Comparison of ENCODE assay signal across 8 cellular contexts in the genomic region with DNA sequence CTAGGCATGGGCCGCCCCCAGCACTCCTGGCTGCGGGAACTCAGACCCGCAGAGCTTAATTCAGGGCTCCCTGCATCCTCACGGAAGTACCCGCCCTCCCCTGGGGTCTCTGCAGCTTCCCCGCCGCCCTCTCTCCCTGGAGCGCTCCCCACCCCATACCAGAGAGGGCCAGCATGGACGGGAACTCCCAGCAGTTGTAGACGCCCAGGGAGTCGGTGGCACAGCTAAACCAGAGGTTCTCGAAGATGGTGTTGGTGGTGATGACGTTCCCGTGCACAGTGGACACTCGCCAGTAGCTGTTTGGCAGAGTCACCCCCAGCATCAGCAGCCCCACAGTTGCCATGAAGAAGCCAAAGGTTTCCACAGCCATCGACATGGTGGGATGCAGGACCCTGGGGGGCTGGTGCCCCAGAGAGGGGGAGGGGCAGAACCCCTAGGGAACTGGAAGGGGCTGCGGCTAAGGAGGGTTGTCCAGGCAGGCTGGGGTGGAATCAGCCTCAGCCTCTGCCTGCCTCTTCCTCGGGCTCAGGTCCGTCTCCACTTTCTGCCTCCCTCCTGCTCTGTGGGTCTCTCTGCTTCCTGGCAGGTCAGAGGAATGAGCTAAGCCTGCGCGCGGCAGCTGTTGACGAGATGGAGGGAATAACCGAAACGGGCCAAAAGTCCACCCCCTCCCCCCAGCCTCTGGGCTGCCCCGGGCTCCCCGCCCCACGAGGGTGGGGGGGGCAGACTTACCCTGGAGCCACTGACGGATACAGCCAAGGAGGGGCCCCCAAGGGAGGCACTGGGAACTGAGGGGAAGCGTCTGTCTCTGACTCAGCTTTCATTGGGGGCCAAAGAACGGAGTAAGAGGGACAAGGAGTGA. TPM values are rescaled to one million over a fixed set of nuclear protein-coding genes. Genes with fewer than 3 reads are reported as not detected.
DNase-seq lines count a peak whose midpoint lies in the region; ATAC-seq, FAIRE-seq and TF ChIP-seq lines count a peak whose summit lies in the region.

A gene with protein sequence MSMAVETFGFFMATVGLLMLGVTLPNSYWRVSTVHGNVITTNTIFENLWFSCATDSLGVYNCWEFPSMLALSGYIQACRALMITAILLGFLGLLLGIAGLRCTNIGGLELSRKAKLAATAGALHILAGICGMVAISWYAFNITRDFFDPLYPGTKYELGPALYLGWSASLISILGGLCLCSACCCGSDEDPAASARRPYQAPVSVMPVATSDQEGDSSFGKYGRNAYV (minus strand): TSS at position 597 of the 862 bp plus-strand sequence. CDS start 221 bp downstream, at position 376.

- H3K36me3 Mint-ChIP-seq in astrocyte (ENCODE audit: low read depth, unreplicated experiment): peaks cover 8% of the 10 kb centered on the region

- H3K9me3 ChIP-seq in Karpas-422 (ENCODE audit: low read length): no peaks in the 10 kb centered on the region
- H3K9me3 ChIP-seq in astrocyte (ENCODE audit: insufficient read depth, low read depth, low read length): no peaks in the 10 kb centered on the region
- H3K9me3 ChIP-seq in left lung: no peaks in the 10 kb centered on the region
- H3K9me3 ChIP-seq in stomach: no peaks in the 10 kb centered on the region

- H3K27me3 ChIP-seq in Karpas-422 (ENCODE audit: low read length): no peaks in the 10 kb centered on the region
- H3K27me3 ChIP-seq in astrocyte (ENCODE audit: insufficient read depth, low read length): no peaks in the 10 kb centered on the region
- no peaks in the 10 kb centered on the region for H3K27me3 ChIP-seq in left lung
- no peaks in the 10 kb centered on the region for H3K27me3 ChIP-seq in stomach

- ATAC-seq in left lung: peak; percentile 15
- ATAC-seq in HG03159 (IDR thresholded peaks at IDR 0.05; ENCODE audit: unreplicated experiment): no peak
- no peak for ATAC-seq in HG03045 (IDR thresholded peaks at IDR 0.05; ENCODE audit: unreplicated experiment)

- H2AFZ ChIP-seq in Karpas-422 (ENCODE audit: low read length) (no peak within 1 kb of the TSS), astrocyte (ENCODE audit: low read depth, low read length) (no peak within 1 kb of the TSS)

- H3K36me3 ChIP-seq in Karpas-422 (ENCODE audit: insufficient read depth, low read length): no peaks in the 10 kb centered on the region
- H3K36me3 ChIP-seq in astrocyte (ENCODE audit: insufficient read depth, low read length): no peaks in the 10 kb centered on the region
- H3K36me3 ChIP-seq in left lung: peaks cover 0 to 54% of the 10 kb centered on the region in 2 donors
- peaks cover 18 to 56% (median 50%) of the 10 kb centered on the region in 4 donors for H3K36me3 ChIP-seq in stomach

- H3K4me3 Mint-ChIP-seq in astrocyte (ENCODE audit: unreplicated experiment): peak within 1 kb of the TSS; percentile 3

- H3K4me3 ChIP-seq in Karpas-422 (ENCODE audit: low read length) (no peak within 1 kb of the TSS), astrocyte (ENCODE audit: insufficient read depth, low read depth, low read length) (no peak within 1 kb of the TSS), left lung (no peak within 1 kb of the TSS), stomach (peak within 1 kb of the TSS in 3 of 4 donors; percentile 12 to 22 (median 18))

- FAIRE-seq in astrocyte (lab: Jason Lieb, UNC) (no peak), GM12892 (lab: Jason Lieb, UNC) (no peak)

- no peak for TF ChIP-seq CTCF in astrocyte (IDR thresholded peaks at IDR 0.05; ENCODE audit: insufficient read depth, low read depth, low read length)
- TF ChIP-seq CTCF in left lung (IDR thresholded peaks at IDR 0.05): no peak
- TF ChIP-seq CTCF in stomach (IDR thresholded peaks at IDR 0.05): no peak

- H3K4me1 ChIP-seq in Karpas-422 (ENCODE audit: low read length) (no peaks in the 10 kb centered on the region), astrocyte (ENCODE audit: insufficient read depth, low read length) (no peaks in the 10 kb centered on the region), left lung (peaks cover 0 to 53% of the 10 kb centered on the region in 2 donors), stomach (peaks cover 14 to 86% (median 50%) of the 10 kb centered on the region in 4 donors)

- TF ChIP-seq POLR2A in stomach (IDR thresholded peaks at IDR 0.05) (no peak), GM12892 (IDR thresholded peaks at IDR 0.05; ENCODE audit: low read depth, low read length) (no peak)

- H3K4me2 ChIP-seq in Karpas-422 (ENCODE audit: low read depth, low read length, poor library complexity, severe bottlenecking) (no peak within 1 kb of the TSS), astrocyte (ENCODE audit: low read length) (peak within 1 kb of the TSS; percentile 19)

- H3K9ac ChIP-seq in Karpas-422 (ENCODE audit: low read length) (no peak within 1 kb of the TSS), astrocyte (ENCODE audit: low read length) (peak within 1 kb of the TSS; percentile 10)

- H3K27ac Mint-ChIP-seq in astrocyte (ENCODE audit: unreplicated experiment): peak within 1 kb of the TSS; percentile 31

- H3K9me3 Mint-ChIP-seq in astrocyte (ENCODE audit: unreplicated experiment): no peaks in the 10 kb centered on the region

- H3K79me2 ChIP-seq in Karpas-422 (ENCODE audit: low read length): peaks cover 5% of the 10 kb centered on the region
- peaks cover 15% of the 10 kb centered on the region for H3K79me2 ChIP-seq in astrocyte (ENCODE audit: insufficient read depth, low read length)

- intact Hi-C loops in left lung (cut with DNase I) (no loop called here), stomach (cut with DNase I; ENCODE audit: low total_unique reads) (no loop called here)

- DNase-seq in Karpas-422 (no peak), astrocyte (ENCODE audit: low read depth) (no peak), left lung (no peak), stomach (no peak), GM12892 (ENCODE audit: insufficient read length) (no peak)
- DNase-seq in activated CD4-positive, alpha-beta T cell treated with anti-CD3 and anti-CD28 coated beads for 48 hours: no peak

- no peaks in the 10 kb centered on the region for H3K9me2 ChIP-seq in Karpas-422 (replicated peaks; ENCODE audit: insufficient read depth, low read length)

- 56 to 68% (median 59%) methylated on average over 29 to 31 of the region's 31 CpGs for WGBS in stomach, 5 donors

- no peaks in the 10 kb centered on the region for H3K27me3 Mint-ChIP-seq in astrocyte (ENCODE audit: low read depth, unreplicated experiment)

- H3K4me1 Mint-ChIP-seq in astrocyte (ENCODE audit: low read depth, unreplicated experiment): peaks cover 3% of the 10 kb centered on the region

- no peak within 1 kb of the TSS for H3K27ac ChIP-seq in Karpas-422 (ENCODE audit: low read length)
- no peak within 1 kb of the TSS for H3K27ac ChIP-seq in astrocyte (ENCODE audit: low read depth, low read length)
- peak within 1 kb of the TSS; percentile 65 to 70 for H3K27ac ChIP-seq in left lung
- H3K27ac ChIP-seq in stomach: peak within 1 kb of the TSS; percentile 42 to 82 (median 63)

- H4K20me1 ChIP-seq in Karpas-422 (ENCODE audit: insufficient read depth, low read depth, low read length) (no peaks in the 10 kb centered on the region), astrocyte (ENCODE audit: insufficient read depth, low read length) (peaks cover 54% of the 10 kb centered on the region)

- TF ChIP-seq EP300 in stomach (IDR thresholded peaks at IDR 0.05): no peak

RNA-seq across cellular contexts. Expression of the gene that starts here (rescaled TPM):
- total RNA-seq in Karpas-422 (2014; rRNA removed; shearing (Covaris generic); ENCODE audit: low replicate concordance): 12.2 and 13.7 TPM in 2 replicates
- total RNA-seq in astrocyte: 8.7 and 10.0 TPM in 2 replicates
- 1 to 10 TPM; 7.6 to 8.4 TPM for total RNA-seq in left lung
- total RNA-seq in stomach: 100 to 1,000 TPM in 1 of 5 donors, 10 to 100 TPM in 2, 1 to 10 TPM in 2; 1.2 to 131 (median 17.0) TPM
- polyA plus RNA-seq in stomach: 1 to 10 TPM; 4.2 to 7.6 (median 4.4) TPM
- polyA plus RNA-seq in GM12892 (2012; ENCODE audit: missing spikeins): 4.5 TPM

Comparison
In these comparisons a context has a peak if more than half of its experiments do, and no peak if none do; other contexts are left out.
1. H3K27ac ChIP-seq: peak in left lung (2 of 2) and stomach (5 of 5); none in Karpas-422 (single experiment) and astrocyte (single experiment).
2. H3K4me3 ChIP-seq: peak in stomach (3 of 4); none in Karpas-422 (single experiment), astrocyte (single experiment) and left lung (0 of 2).